In the genomic region with DNA sequence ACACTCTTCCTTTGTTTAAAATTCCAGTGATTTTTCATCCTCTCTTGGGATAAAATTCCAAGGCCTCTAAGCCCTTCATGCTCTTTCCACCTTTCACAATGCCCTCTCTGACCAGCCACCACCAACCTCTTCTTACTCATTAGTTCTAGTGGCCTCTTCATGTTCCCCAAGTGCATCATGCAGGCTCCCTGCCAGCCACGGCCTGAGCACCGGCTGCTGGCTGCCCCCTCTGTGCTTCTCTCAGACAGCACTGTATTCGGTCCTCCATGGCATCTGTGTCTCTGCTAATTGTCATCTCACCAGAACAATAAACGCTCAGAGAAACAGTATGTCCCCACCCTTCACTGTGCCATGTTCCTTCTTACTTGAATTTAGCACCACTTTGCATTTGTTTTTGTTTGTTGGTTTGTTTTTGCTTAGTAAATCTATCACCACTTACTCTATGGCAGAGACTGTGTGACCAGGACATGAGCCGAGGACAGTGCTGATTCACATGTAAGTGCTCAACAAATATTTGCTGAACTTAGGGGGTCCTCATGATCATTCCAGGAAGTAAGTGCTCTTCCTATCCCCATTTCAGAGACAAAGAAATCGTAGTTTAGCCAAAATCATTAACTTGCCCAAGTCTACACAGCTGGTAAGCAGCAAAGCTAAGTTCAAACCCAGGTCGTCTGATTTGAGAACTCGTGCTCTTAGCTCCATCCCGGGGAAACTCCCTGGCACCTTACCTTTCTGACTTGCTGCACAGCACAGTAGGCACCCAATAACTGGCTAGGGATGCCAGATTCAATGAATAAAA, we compare ENCODE assay signal across 11 cellular contexts.
A peak's percentile ranks its signal among the peaks of the same experiment; 100 is the strongest.
DNase-seq lines count a peak whose midpoint lies in the region; ATAC-seq and TF ChIP-seq lines count a peak whose summit lies in the region.
"Had no signal": no experiment of that assay in that cellular context is flagged by ENCODE, and none has a peak within 500 bp of the region (broad histone marks: within the 10 kb centered on the region; RNA-seq: fewer than 3 reads in every experiment).

No MANE protein-coding gene starts in this region.

- no peaks in the 10 kb centered on the region for H3K27me3 Mint-ChIP-seq in brain
- no peaks in the 10 kb centered on the region for H3K27me3 Mint-ChIP-seq in stimulated activated memory B cell treated with anti-CD40 and anti-IgM and Interleukin-4, amounts not matched to agents 10 μg/mL and 1 μg/mL and 100 μg/mL, for 72 hours

- H3K36me3 Mint-ChIP-seq in brain, result peaks cover 50% of the 10 kb centered on the region
- H3K36me3 Mint-ChIP-seq in stimulated activated memory B cell treated with anti-CD40 and anti-IgM and Interleukin-4, amounts not matched to agents 10 μg/mL and 1 μg/mL and 100 μg/mL, for 72 hours, result peaks cover 61% of the 10 kb centered on the region

- peak overlapping the region in 4 of 5 experiments; percentile 3 to 50 (median 13) for H3K27ac Mint-ChIP-seq in brain
- peak overlapping the region; percentile 1 for H3K27ac Mint-ChIP-seq in stimulated activated memory B cell treated with anti-CD40 and anti-IgM and Interleukin-4, amounts not matched to agents 10 μg/mL and 1 μg/mL and 100 μg/mL, for 72 hours
- H3K27ac Mint-ChIP-seq: activated CD8-positive, alpha-beta T cell treated with anti-CD3 and anti-CD28 coated beads, Interleukin-2, amount 10 ng/mL, durations not matched to agents 7 days and 5 days had no signal

- H3K4me1 Mint-ChIP-seq in brain, result peaks cover 5% of the 10 kb centered on the region
- peaks cover 17% of the 10 kb centered on the region for H3K4me1 Mint-ChIP-seq in stimulated activated memory B cell treated with anti-CD40 and anti-IgM and Interleukin-4, amounts not matched to agents 10 μg/mL and 1 μg/mL and 100 μg/mL, for 72 hours

- DNase-seq in NCI-H1092 (lab: John Stamatoyannopoulos, UW) (peak; percentile 66), islet precursor cell (peak; percentile 29), NCI-H2107 (lab: John Stamatoyannopoulos, UW) (no peak)
- no peak for DNase-seq in stimulated activated CD4-positive, alpha-beta T cell treated with anti-CD3 and anti-CD28 coated beads, Interleukin-12 subunit alpha, Interleukin-12 subunit beta, amount 100 ng/mL, for 4 hours
- DNase-seq: activated CD8-positive, alpha-beta T cell treated with anti-CD3 and anti-CD28 coated beads, Interleukin-2, amount 10 ng/mL, durations not matched to agents 7 days and 5 days; GOT3; NCI-H187 treated with DMSO at 0.1 percent for 48 hours; stimulated activated CD4-positive, alpha-beta T cell treated with anti-CD3 and anti-CD28 coated beads, Interleukin-2, amount 100 ng/mL, for 48 hours had no signal

- H3K9me3 Mint-ChIP-seq in brain, result no peaks in the 10 kb centered on the region
- no peaks in the 10 kb centered on the region for H3K9me3 Mint-ChIP-seq in stimulated activated memory B cell treated with anti-CD40 and anti-IgM and Interleukin-4, amounts not matched to agents 10 μg/mL and 1 μg/mL and 100 μg/mL, for 72 hours

- ATAC-seq in stimulated activated memory B cell treated with anti-CD40 and anti-IgM and Interleukin-4, amounts not matched to agents 10 μg/mL and 1 μg/mL and 100 μg/mL, for 72 hours, result no peak
- no peak for ATAC-seq in HG02870 (IDR thresholded peaks at IDR 0.05; ENCODE audit: unreplicated experiment)
- ATAC-seq: activated CD8-positive, alpha-beta T cell treated with anti-CD3 and anti-CD28 coated beads, Interleukin-2, amount 10 ng/mL, durations not matched to agents 7 days and 5 days had no signal

- no peak for TF ChIP-seq CTCF in brain (conservative IDR thresholded peaks at IDR 0.05)

- H3K4me3 Mint-ChIP-seq in brain, result no peak overlapping the region
- H3K4me3 Mint-ChIP-seq in stimulated activated memory B cell treated with anti-CD40 and anti-IgM and Interleukin-4, amounts not matched to agents 10 μg/mL and 1 μg/mL and 100 μg/mL, for 72 hours, result no peak overlapping the region
- H3K4me3 Mint-ChIP-seq: activated CD8-positive, alpha-beta T cell treated with anti-CD3 and anti-CD28 coated beads, Interleukin-2, amount 10 ng/mL, durations not matched to agents 7 days and 5 days had no signal

Comparison
In these comparisons a context has a peak if more than half of its experiments do, and no peak if none do; other contexts are left out.
1. DNase-seq: peak in NCI-H1092 (single experiment) and islet precursor cell (single experiment); none in NCI-H2107 (single experiment) and stimulated activated CD4-positive, alpha-beta T cell treated with anti-CD3 and anti-CD28 coated beads, Interleukin-12 subunit alpha, Interleukin-12 subunit beta, amount 100 ng/mL, for 4 hours (single experiment).